8 cellular contexts compared by ENCODE assay signal in the genomic region with DNA sequence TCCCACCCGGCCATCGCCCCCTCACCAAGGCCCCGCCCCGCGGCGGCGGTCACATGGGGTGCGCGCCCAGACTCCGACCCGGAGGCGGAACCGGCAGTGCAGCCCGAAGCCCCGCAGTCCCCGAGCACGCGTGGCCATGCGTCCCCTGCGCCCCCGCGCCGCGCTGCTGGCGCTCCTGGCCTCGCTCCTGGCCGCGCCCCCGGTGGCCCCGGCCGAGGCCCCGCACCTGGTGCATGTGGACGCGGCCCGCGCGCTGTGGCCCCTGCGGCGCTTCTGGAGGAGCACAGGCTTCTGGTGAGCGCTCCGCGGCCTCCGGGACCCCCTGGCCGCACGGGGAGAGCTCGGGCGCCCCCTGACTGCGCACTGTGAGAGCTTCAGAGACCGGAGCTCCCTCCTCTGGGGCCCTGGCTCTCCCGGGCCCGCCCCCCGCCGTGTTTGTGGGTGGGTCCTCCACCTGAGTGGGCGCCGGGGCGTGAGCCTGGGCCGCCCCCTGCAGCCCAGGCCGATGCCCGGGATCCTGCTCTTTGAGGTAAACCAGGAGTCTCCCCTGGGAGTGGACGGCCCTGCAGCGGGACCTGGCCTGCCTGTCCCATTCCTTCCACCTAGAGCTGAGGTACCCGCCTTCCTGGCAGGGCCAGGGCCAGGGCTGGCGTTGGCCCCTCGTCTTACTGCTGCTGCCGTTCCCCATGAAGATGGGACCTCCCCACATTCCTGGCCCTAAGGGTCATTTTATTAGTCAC. TPM values are rescaled to one million over a fixed set of nuclear protein-coding genes. Genes with fewer than 3 reads are reported as not detected.
A peak's percentile ranks its signal among the peaks of the same experiment; 100 is the strongest.
DNase-seq lines count a peak whose midpoint lies in the region; ATAC-seq and TF ChIP-seq lines count a peak whose summit lies in the region.

A gene (plus strand): TSS at position 96 of the 740 bp plus-strand sequence. CDS start 41 bp downstream, at position 137.

- H3K27me3 ChIP-seq in SK-N-SH (ENCODE audit: insufficient read depth) (no peaks in the 10 kb centered on the region), thoracic aorta (replicated peaks; ENCODE audit: insufficient read depth) (no peaks in the 10 kb centered on the region)

- H3F3A ChIP-seq in SK-N-SH (replicated peaks; ENCODE audit: insufficient read depth), result no peaks in the 10 kb centered on the region

- H3K4me3 ChIP-seq in SK-N-SH (ENCODE audit: low read depth in 2 of 2, low read length in 1 of 2), result peak within 1 kb of the TSS; percentile 76 to 85
- H3K4me3 ChIP-seq in thoracic aorta, result peak within 1 kb of the TSS; percentile 74

- H3K79me2 ChIP-seq in SK-N-SH (ENCODE audit: insufficient read depth), result peaks cover 7% of the 10 kb centered on the region; the same call in 1 of the 2 replicates

- CTCF ChIA-PET in SK-N-SH (lab: Yijun Ruan, JAX), result interaction anchor here (0.6 to 2.6 kb wide), 20 partner anchors 11 to 303 kb away, joined by 3 to 27 read pairs (median 6); a partner anchor contains a TSS

- peak; percentile 66 for TF ChIP-seq RAD21 in SK-N-SH (IDR thresholded peaks at IDR 0.05; ENCODE audit: low read length)

- WGBS in SK-N-SH (ENCODE audit: low lambda C conversion rate), result 5% methylated on average over 10 of the region's 65 CpGs

- POLR2A ChIA-PET in SK-N-SH (lab: Yijun Ruan, JAX), result interaction anchor here (1.0 to 1.4 kb wide), 4 partner anchors 12 to 61 kb away, joined by 3 to 5 read pairs (median 4); a partner anchor contains a TSS

- peak within 1 kb of the TSS; percentile 88; the same call in 1 of the 2 replicates for H2AFZ ChIP-seq in SK-N-SH (ENCODE audit: low read depth)

- H3K27ac ChIP-seq in SK-N-SH (ENCODE audit: low read depth in 2 of 2, low read length in 1 of 2) (peak within 1 kb of the TSS; percentile 55 to 82), thoracic aorta (no peak within 1 kb of the TSS)

- H3K4me2 ChIP-seq in SK-N-SH, result peak within 1 kb of the TSS; percentile 95

- ATAC-seq in GM19463 (IDR thresholded peaks at IDR 0.05; ENCODE audit: unreplicated experiment) (peak; percentile 80), omental fat pad (ENCODE audit: low FRiP score) (peak; percentile 84), thoracic aorta (ENCODE audit: insufficient number of reproducible peaks, low FRiP score, low read depth) (peak; percentile 60)

- no peaks in the 10 kb centered on the region for H4K20me1 ChIP-seq in SK-N-SH (ENCODE audit: insufficient read depth)

- no peaks in the 10 kb centered on the region for H3K9me3 ChIP-seq in SK-N-SH
- no peaks in the 10 kb centered on the region for H3K9me3 ChIP-seq in thoracic aorta

- peaks cover 0 to 16% of the 10 kb centered on the region in 2 experiments for H3K36me3 ChIP-seq in SK-N-SH (replicated peaks in 1 of 2; ENCODE audit: control insufficient read depth in 1 of 2, insufficient read depth in 2 of 2, low read length in 1 of 2)
- no peaks in the 10 kb centered on the region for H3K36me3 ChIP-seq in thoracic aorta

- peak within 1 kb of the TSS; percentile 77 for H3K9ac ChIP-seq in SK-N-SH

- TF ChIP-seq CTCF in SK-N-SH (IDR thresholded peaks at IDR 0.05), result peak; percentile 58
- no peak for TF ChIP-seq CTCF in omental fat pad (IDR thresholded peaks at IDR 0.05)
- TF ChIP-seq CTCF in thoracic aorta (IDR thresholded peaks at IDR 0.05), result no peak

- DNase-seq in COLO829 (ENCODE audit: low spot score) (peak; percentile 13), HT1080 (ENCODE audit: low read depth) (peak; percentile 80), SK-N-SH (peak; percentile 97), glomerular endothelial cell (ENCODE audit: extremely low read depth, low read depth, low spot score) (no peak), omental fat pad (ENCODE audit: low spot score) (no peak), thoracic aorta (ENCODE audit: low spot score) (no peak)
- peak; percentile 87 for DNase-seq in activated naive CD4-positive, alpha-beta T cell treated with Interleukin-2 at 50 U/mL for 16 hours

- H3K4me1 ChIP-seq in SK-N-SH (ENCODE audit: control insufficient read depth in 1 of 2, insufficient read depth in 2 of 2, low read depth in 1 of 2, low read length in 1 of 2) (peaks cover 10 to 17% of the 10 kb centered on the region in 2 experiments; a peak in 1 of 4 replicates), thoracic aorta (ENCODE audit: control insufficient read depth in 1 of 2, low read depth in 2 of 2) (peaks cover 14 to 24% of the 10 kb centered on the region in 2 donors)

- TF ChIP-seq EP300 in SK-N-SH (IDR thresholded peaks at IDR 0.05; ENCODE audit: borderline replicate concordance in 1 of 2, low read depth in 1 of 2, low read length in 1 of 2), result no peak

- H3K9me2 ChIP-seq in SK-N-SH, result no peaks in the 10 kb centered on the region

TF ChIP-seq in SK-N-SH, 30 proteins besides CTCF, POLR2A, EP300 and RAD21:
- TF ChIP-seq MXI1 (IDR thresholded peaks at IDR 0.05; ENCODE audit: low read depth, low read length) (peak; percentile 85; the same call in 1 of the 2 replicates), NRF1 (IDR thresholded peaks at IDR 0.05; ENCODE audit: low read depth, low read length) (0 out of 2 replicates have a peak, but pooled peaks have one; percentile 1), CHD2 (IDR thresholded peaks at IDR 0.05; ENCODE audit: low read length, partially characterized antibody) (peak; percentile 20), POLR2AphosphoS5 (IDR thresholded peaks at IDR 0.05; ENCODE audit: low read depth, low read length) (peak; percentile 9; the same call in 1 of the 2 replicates), FOSL2 (IDR thresholded peaks at IDR 0.05; ENCODE audit: borderline replicate concordance, low read depth) (peak; percentile 56; the same call in 1 of the 2 replicates), GABPA (IDR thresholded peaks at IDR 0.05; ENCODE audit: low read depth) (peak; percentile 75), FOXM1 (IDR thresholded peaks at IDR 0.05; ENCODE audit: low read depth) (no peak), SMC3 (IDR thresholded peaks at IDR 0.05; ENCODE audit: low read depth, low read length) (peak; percentile 31; the same call in 1 of the 2 replicates), MEF2A (IDR thresholded peaks at IDR 0.05; ENCODE audit: borderline replicate concordance, low read depth) (no peak)
- TF ChIP-seq, protein P1, sequence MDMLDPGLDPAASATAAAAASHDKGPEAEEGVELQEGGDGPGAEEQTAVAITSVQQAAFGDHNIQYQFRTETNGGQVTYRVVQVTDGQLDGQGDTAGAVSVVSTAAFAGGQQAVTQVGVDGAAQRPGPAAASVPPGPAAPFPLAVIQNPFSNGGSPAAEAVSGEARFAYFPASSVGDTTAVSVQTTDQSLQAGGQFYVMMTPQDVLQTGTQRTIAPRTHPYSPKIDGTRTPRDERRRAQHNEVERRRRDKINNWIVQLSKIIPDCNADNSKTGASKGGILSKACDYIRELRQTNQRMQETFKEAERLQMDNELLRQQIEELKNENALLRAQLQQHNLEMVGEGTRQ (IDR thresholded peaks at IDR 0.05; ENCODE audit: borderline replicate concordance, low read depth, low read length), result peak; percentile 21; the same call in 1 of the 2 replicates
- TF ChIP-seq, protein P2, sequence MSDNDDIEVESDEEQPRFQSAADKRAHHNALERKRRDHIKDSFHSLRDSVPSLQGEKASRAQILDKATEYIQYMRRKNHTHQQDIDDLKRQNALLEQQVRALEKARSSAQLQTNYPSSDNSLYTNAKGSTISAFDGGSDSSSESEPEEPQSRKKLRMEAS (IDR thresholded peaks at IDR 0.05; ENCODE audit: low read depth), result peak; percentile 87
- TF ChIP-seq, protein P3, sequence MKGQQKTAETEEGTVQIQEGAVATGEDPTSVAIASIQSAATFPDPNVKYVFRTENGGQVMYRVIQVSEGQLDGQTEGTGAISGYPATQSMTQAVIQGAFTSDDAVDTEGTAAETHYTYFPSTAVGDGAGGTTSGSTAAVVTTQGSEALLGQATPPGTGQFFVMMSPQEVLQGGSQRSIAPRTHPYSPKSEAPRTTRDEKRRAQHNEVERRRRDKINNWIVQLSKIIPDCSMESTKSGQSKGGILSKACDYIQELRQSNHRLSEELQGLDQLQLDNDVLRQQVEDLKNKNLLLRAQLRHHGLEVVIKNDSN (IDR thresholded peaks at IDR 0.05; ENCODE audit: borderline replicate concordance, low read depth), result peak; percentile 90
- TF ChIP-seq, protein P4, sequence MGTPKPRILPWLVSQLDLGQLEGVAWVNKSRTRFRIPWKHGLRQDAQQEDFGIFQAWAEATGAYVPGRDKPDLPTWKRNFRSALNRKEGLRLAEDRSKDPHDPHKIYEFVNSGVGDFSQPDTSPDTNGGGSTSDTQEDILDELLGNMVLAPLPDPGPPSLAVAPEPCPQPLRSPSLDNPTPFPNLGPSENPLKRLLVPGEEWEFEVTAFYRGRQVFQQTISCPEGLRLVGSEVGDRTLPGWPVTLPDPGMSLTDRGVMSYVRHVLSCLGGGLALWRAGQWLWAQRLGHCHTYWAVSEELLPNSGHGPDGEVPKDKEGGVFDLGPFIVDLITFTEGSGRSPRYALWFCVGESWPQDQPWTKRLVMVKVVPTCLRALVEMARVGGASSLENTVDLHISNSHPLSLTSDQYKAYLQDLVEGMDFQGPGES (IDR thresholded peaks at IDR 0.05; ENCODE audit: low read depth, low read length), result no peak

RNA-seq across cellular contexts. Expression of the gene that starts here (rescaled TPM):
- 8.2 and 10.1 TPM in 2 replicates for total RNA-seq in HT1080 (2014; rRNA removed; shearing (Covaris generic))
- 5.1 and 5.3 TPM in 2 replicates for polyA plus RNA-seq in HT1080 (2015; cell fraction: cytosol; rRNA removed)
- polyA plus RNA-seq in HT1080 (2015; cell fraction: nucleus; rRNA removed), result 102 and 103 TPM in 2 replicates
- 24.4 and 32.1 TPM in 2 replicates for polyA plus RNA-seq in SK-N-SH (2012; rRNA removed)
- polyA plus RNA-seq in SK-N-SH (2012; cell fraction: cytosol; rRNA removed), result 5.1 and 7.1 TPM in 2 replicates
- 333 and 514 TPM in 2 replicates for polyA plus RNA-seq in SK-N-SH (2012; cell fraction: nucleus; rRNA removed)
- total RNA-seq in glomerular endothelial cell (32.3 and 47.9 TPM in 2 replicates), omental fat pad (10 to 100 TPM; 15.5 to 32.2 (median 16.9) TPM), thoracic aorta (10 to 100 TPM; 23.4 to 31.9 TPM)

Comparison
In these comparisons a context has a peak if more than half of its experiments do, and no peak if none do; other contexts are left out.
1. DNase-seq: peak in COLO829 (single experiment), HT1080 (single experiment), SK-N-SH (single experiment) and activated naive CD4-positive, alpha-beta T cell treated with Interleukin-2 at 50 U/mL for 16 hours (single experiment); none in glomerular endothelial cell (single experiment), omental fat pad (single experiment) and thoracic aorta (single experiment).
2. H3K27ac ChIP-seq: peak in SK-N-SH (2 of 2); none in thoracic aorta (0 of 2).
3. Peak in every context shown above with its lines, with median percentiles within 50 percentile points of each other: ATAC-seq.